2 cellular contexts compared by ENCODE assay signal in genomic region chr17:42096360-42097111, GRCh38.
TF ChIP-seq lines count a peak whose summit lies in the region.

No MANE protein-coding gene starts in this region.

TF ChIP-seq in HEK293, 187 proteins besides CTCF, POLR2A, EP300 and RAD21:
- TF ChIP-seq ZIC2 (tag by site-specific recombination; IDR thresholded peaks at IDR 0.05) (peak; percentile 32), SP7 (tag by site-specific recombination; IDR thresholded peaks at IDR 0.05) (no peak), ZNF335 (tag by site-specific recombination; conservative IDR thresholded peaks at IDR 0.05) (no peak), GLIS2 (tag by site-specific recombination; IDR thresholded peaks at IDR 0.05) (peak; percentile 17; the same call in 1 of the 2 replicates), ZBTB7A (tag by site-specific recombination; IDR thresholded peaks at IDR 0.05; ENCODE audit: low read depth) (no peak), KLF7 (tag by site-specific recombination; IDR thresholded peaks at IDR 0.05; ENCODE audit: borderline replicate concordance) (no peak), AEBP2 (tag by site-specific recombination; IDR thresholded peaks at IDR 0.05; ENCODE audit: borderline replicate concordance) (no peak), ZNF398 (tag by site-specific recombination; IDR thresholded peaks at IDR 0.05) (no peak), GLIS1 (tag by site-specific recombination; IDR thresholded peaks at IDR 0.05) (peak; percentile 60), ZBTB17 (tag by site-specific recombination; IDR thresholded peaks at IDR 0.05) (no peak), ZSCAN18 (tag by site-specific recombination; IDR thresholded peaks at IDR 0.05) (no peak), ZNF302 (tag by site-specific recombination; IDR thresholded peaks at IDR 0.05; ENCODE audit: low read depth) (no peak)

TF ChIP-seq in HepG2, 621 proteins besides CTCF, POLR2A, EP300 and RAD21:
- TF ChIP-seq CHD4 (IDR thresholded peaks at IDR 0.05; ENCODE audit: borderline replicate concordance, low read length) (no peak), ZNF362 (CRISPR knock-in tag; IDR thresholded peaks at IDR 0.05; ENCODE audit: borderline replicate concordance) (peak; percentile 33; the same call in 1 of the 2 replicates), ZNF687 (CRISPR knock-in tag; IDR thresholded peaks at IDR 0.05) (0 out of 2 replicates have a peak, but pooled peaks have one; percentile 19), PATZ1 (CRISPR knock-in tag; IDR thresholded peaks at IDR 0.05) (0 out of 2 replicates have a peak, but pooled peaks have one; percentile 28), SP4 (CRISPR knock-in tag; IDR thresholded peaks at IDR 0.05) (0 out of 2 replicates have a peak, but pooled peaks have one; percentile 28), ZSCAN5A (CRISPR knock-in tag; IDR thresholded peaks at IDR 0.05; ENCODE audit: borderline replicate concordance) (0 out of 2 replicates have a peak, but pooled peaks have one; percentile 22)
